ENCODE assay signal across 22 cellular contexts in genomic region chr9:98833090-98833956, GRCh38. TPM values are rescaled to one million over a fixed set of nuclear protein-coding genes. Genes with fewer than 3 reads are reported as not detected.
DNase-seq lines count a peak whose midpoint lies in the region; TF ChIP-seq lines count a peak whose summit lies in the region.
"Had no signal": no experiment of that assay in that cellular context is flagged by ENCODE, and none has a peak within 500 bp of the region (broad histone marks: within the 10 kb centered on the region; RNA-seq: fewer than 3 reads in every experiment).

No MANE protein-coding gene starts in this region.

- CTCF ChIA-PET in CD8-positive, alpha-beta memory T cell (lab: Charles Lee) = no interaction called here

- no peak overlapping the region for H3K9ac ChIP-seq in neuronal stem cell (ENCODE audit: low read depth, low read length, poor library complexity)

- no peak for TF ChIP-seq CTCF in fibroblast of villous mesenchyme (IDR thresholded peaks at IDR 0.05; ENCODE audit: insufficient read depth, low read depth, low read length)

- no peak overlapping the region for H2BK5ac ChIP-seq in neuronal stem cell (ENCODE audit: low read length)

- no peak overlapping the region for H3K14ac ChIP-seq in neuronal stem cell (ENCODE audit: low read length)

- H3K27me3 ChIP-seq in CD8-positive, alpha-beta memory T cell (ENCODE audit: insufficient read depth, low read length, poor library complexity, severe bottlenecking) = no peaks in the 10 kb centered on the region
- H3K27me3 ChIP-seq in neuronal stem cell (ENCODE audit: control insufficient read depth in 3 of 3, insufficient read depth in 3 of 3, low read depth in 1 of 3, low read length in 3 of 3) = no peaks in the 10 kb centered on the region
- H3K27me3 ChIP-seq: esophagus squamous epithelium, tibial artery had no signal

- no peak overlapping the region for H3K18ac ChIP-seq in neuronal stem cell (ENCODE audit: low read length)

- no CpG with 5 or more reads among the region's 9 CpGs for WGBS in neuronal stem cell (ENCODE audit: extremely low coverage in 2 of 2, insufficient read length in 2 of 2, insufficient replicate concordance in 1 of 2), 2 donors

- H3K4me1 ChIP-seq in CD8-positive, alpha-beta memory T cell (ENCODE audit: insufficient read depth, low read length) = no peaks in the 10 kb centered on the region
- H3K4me1 ChIP-seq in neuronal stem cell (ENCODE audit: control insufficient read depth in 2 of 2, insufficient read depth in 1 of 2, low read depth in 1 of 2, low read length in 2 of 2) = no peaks in the 10 kb centered on the region
- H3K4me1 ChIP-seq: A549, esophagus squamous epithelium, tibial artery had no signal

- H3K4me3 ChIP-seq in CD8-positive, alpha-beta memory T cell (ENCODE audit: low read length) = no peak overlapping the region
- H3K4me3 ChIP-seq in fibroblast of villous mesenchyme (ENCODE audit: low read depth, low read length) (no peak overlapping the region), neuronal stem cell (ENCODE audit: low read length in 2 of 2) (no peak overlapping the region)
- H3K4me3 ChIP-seq: A549, esophagus squamous epithelium, tibial artery had no signal

- H4K8ac ChIP-seq in neuronal stem cell (ENCODE audit: low read depth, low read length) = no peak overlapping the region

- H2BK12ac ChIP-seq in neuronal stem cell (ENCODE audit: low read length) = no peak overlapping the region

- peak overlapping the region; percentile 26 for H3K23ac ChIP-seq in neuronal stem cell (ENCODE audit: low read depth, low read length, poor library complexity)

- H3K4me3 Mint-ChIP-seq in CD8-positive, alpha-beta memory T cell = no peak overlapping the region
- H3K4me3 Mint-ChIP-seq: activated naive CD8-positive, alpha-beta T cell; activated T-helper 1 cell treated with anti-CD3 and anti-CD28 coated beads, Interleukin-12 subunit alpha, Interleukin-12 subunit beta, Interleukin-2, Interleukin-4 antibody, amounts not matched to agents 30 ng/mL and 10 ng/mL and 1 ng/mL, durations not matched to agents 14 hours and 24 hours and 36 hours; effector memory CD8-positive, alpha-beta T cell; stimulated activated naive CD8-positive, alpha-beta T cell treated with anti-CD3 and anti-CD28 coated beads, Interleukin-15, Interleukin-2, amounts not matched to agents 100 ng/mL and 50 ng/mL, for 24 hours; T-helper 1 cell treated with Interleukin-12 subunit alpha and Interleukin-12 subunit beta and Interleukin-4 antibody, amounts not matched to agents 30 μg/mL and 1 μg/mL, for 36 hours had no signal

- H3K4me2 ChIP-seq in neuronal stem cell (ENCODE audit: insufficient read depth, low read length, poor library complexity, severe bottlenecking) = no peak overlapping the region
- H3K4me2 ChIP-seq: A549 had no signal

- H3K27ac Mint-ChIP-seq in CD8-positive, alpha-beta memory T cell = no peak overlapping the region
- H3K27ac Mint-ChIP-seq: activated naive CD8-positive, alpha-beta T cell; activated T-helper 1 cell treated with anti-CD3 and anti-CD28 coated beads, Interleukin-12 subunit alpha, Interleukin-12 subunit beta, Interleukin-2, Interleukin-4 antibody, amounts not matched to agents 30 ng/mL and 10 ng/mL and 1 ng/mL, durations not matched to agents 14 hours and 24 hours and 36 hours; effector memory CD8-positive, alpha-beta T cell; stimulated activated naive CD8-positive, alpha-beta T cell treated with anti-CD3 and anti-CD28 coated beads, Interleukin-15, Interleukin-2, amounts not matched to agents 100 ng/mL and 50 ng/mL, for 24 hours; T-helper 1 cell treated with Interleukin-12 subunit alpha and Interleukin-12 subunit beta and Interleukin-4 antibody, amounts not matched to agents 30 μg/mL and 1 μg/mL, for 36 hours had no signal

- H3K27ac ChIP-seq in CD8-positive, alpha-beta memory T cell (ENCODE audit: low read depth, low read length) = peak overlapping the region; percentile 64
- H3K27ac ChIP-seq in neuronal stem cell (replicated peaks; ENCODE audit: low read length) = no peak overlapping the region
- H3K27ac ChIP-seq: A549, esophagus squamous epithelium, tibial artery had no signal

- H4K91ac ChIP-seq in neuronal stem cell (ENCODE audit: low read depth, low read length, poor library complexity) = no peak overlapping the region

- H2AFZ ChIP-seq in neuronal stem cell (ENCODE audit: low read length) = no peak overlapping the region

- no peak overlapping the region for H2AK5ac ChIP-seq in neuronal stem cell (ENCODE audit: low read depth, low read length)

- POLR2A ChIA-PET in CD8-positive, alpha-beta memory T cell (lab: Charles Lee) = no interaction called here

- no peaks in the 10 kb centered on the region for H3K9me3 Mint-ChIP-seq in CD8-positive, alpha-beta memory T cell
- H3K9me3 Mint-ChIP-seq: activated T-helper 1 cell treated with anti-CD3 and anti-CD28 coated beads, Interleukin-12 subunit alpha, Interleukin-12 subunit beta, Interleukin-2, Interleukin-4 antibody, amounts not matched to agents 30 ng/mL and 10 ng/mL and 1 ng/mL, durations not matched to agents 14 hours and 24 hours and 36 hours; effector memory CD8-positive, alpha-beta T cell; stimulated activated naive CD8-positive, alpha-beta T cell treated with anti-CD3 and anti-CD28 coated beads, Interleukin-15, Interleukin-2, amounts not matched to agents 100 ng/mL and 50 ng/mL, for 24 hours; T-helper 1 cell treated with Interleukin-12 subunit alpha and Interleukin-12 subunit beta and Interleukin-4 antibody, amounts not matched to agents 30 μg/mL and 1 μg/mL, for 36 hours had no signal

- peak overlapping the region; percentile 55 for H2BK15ac ChIP-seq in neuronal stem cell (ENCODE audit: low read length)

- peaks cover 3% of the 10 kb centered on the region for H3K36me3 ChIP-seq in CD8-positive, alpha-beta memory T cell (ENCODE audit: insufficient read depth, low read length)
- H3K36me3 ChIP-seq in neuronal stem cell (replicated peaks in 1 of 2; ENCODE audit: control insufficient read depth in 2 of 2, insufficient read depth in 2 of 2, low read length in 2 of 2) = peaks cover 0 to 3% of the 10 kb centered on the region in 2 donors
- H3K36me3 ChIP-seq: tibial artery had no signal

- H3K36me3 Mint-ChIP-seq in CD8-positive, alpha-beta memory T cell = peaks cover 4 to 52% (median 23%) of the 10 kb centered on the region in 3 donors

- H3K9me3 ChIP-seq in CD8-positive, alpha-beta memory T cell (ENCODE audit: low read length) = no peaks in the 10 kb centered on the region
- no peaks in the 10 kb centered on the region for H3K9me3 ChIP-seq in neuronal stem cell (replicated peaks in 1 of 2; ENCODE audit: control insufficient read depth in 2 of 2, insufficient read depth in 1 of 2, low read depth in 1 of 2, low read length in 2 of 2)
- H3K9me3 ChIP-seq: A549, esophagus squamous epithelium, tibial artery had no signal

- no peak overlapping the region for H3K4ac ChIP-seq in neuronal stem cell (ENCODE audit: low read length)

- H2BK120ac ChIP-seq in neuronal stem cell (ENCODE audit: low read depth, low read length) = no peak overlapping the region

- H3K79me1 ChIP-seq in neuronal stem cell (ENCODE audit: low read depth, low read length) = peaks cover 2% of the 10 kb centered on the region

- H3K27me3 Mint-ChIP-seq in CD8-positive, alpha-beta memory T cell = no peaks in the 10 kb centered on the region
- H3K27me3 Mint-ChIP-seq: activated naive CD8-positive, alpha-beta T cell; effector memory CD8-positive, alpha-beta T cell; stimulated activated naive CD8-positive, alpha-beta T cell treated with anti-CD3 and anti-CD28 coated beads, Interleukin-15, Interleukin-2, amounts not matched to agents 100 ng/mL and 50 ng/mL, for 24 hours had no signal

- no peak for DNase-seq in CD8-positive, alpha-beta memory T cell
- DNase-seq in RPMI7951 (ENCODE audit: low read depth) = peak; percentile 16
- peak; percentile 45 for DNase-seq in fibroblast of villous mesenchyme (ENCODE audit: low read depth)
- DNase-seq in neuronal stem cell (ENCODE audit: low spot score) = no peak
- DNase-seq in T-helper 9 cell = no peak
- DNase-seq in NOMO-1 (lab: John Stamatoyannopoulos, UW; ENCODE audit: unreplicated experiment in 2 of 2) = no peak
- no peak for DNase-seq in NCI-H187 treated with DMSO at 0.1 percent for 48 hours (lab: John Stamatoyannopoulos, UW)
- DNase-seq in iPS-NIHi11 (ENCODE audit: low spot score) = no peak
- DNase-seq: activated CD4-positive, alpha-beta T cell treated with anti-CD3 and anti-CD28 coated beads, Interleukin-2, amount 50 U/mL, for 1 hour; effector memory CD8-positive, alpha-beta T cell; esophagus squamous epithelium; head of caudate nucleus; NCI-H1092 treated with DMSO at 0.1 percent for 48 hours; NCI-H2029 treated with DMSO at 0.1 percent for 48 hours; NCI-H446 treated with DMSO at 0.1 percent for 48 hours; stimulated activated CD4-positive, alpha-beta T cell treated with anti-CD3 and anti-CD28 coated beads, Interleukin-12 subunit alpha, Interleukin-12 subunit beta, amount 100 ng/mL, for 4 hours; tibial artery had no signal

- H3K4me1 Mint-ChIP-seq in CD8-positive, alpha-beta memory T cell = no peaks in the 10 kb centered on the region

RNA-seq across cellular contexts. Expression of gene GALNT12, which starts 25.9 kb away (rescaled TPM):
- total RNA-seq in CD8-positive, alpha-beta memory T cell = 1 to 10 TPM; 4.7 to 4.9 TPM
- polyA plus RNA-seq in CD8-positive, alpha-beta memory T cell = 5.2 TPM
- 3.2 and 4.6 TPM in 2 replicates for total RNA-seq in RPMI7951 (2014; rRNA removed; shearing (Covaris generic))
- total RNA-seq in fibroblast of villous mesenchyme = 1.3 and 4.5 TPM in 2 replicates
- polyA plus RNA-seq in neuronal stem cell (2013, experiment 1 of 2) = 18.8 TPM
- polyA plus RNA-seq in neuronal stem cell (2013, experiment 2 of 2) = 18.5 TPM

RNA-seq across cellular contexts. Expression of gene ANKS6, which starts 37.0 kb away (rescaled TPM):
- total RNA-seq in CD8-positive, alpha-beta memory T cell = 10 to 100 TPM; 16.8 to 17.5 TPM
- 9.0 TPM for polyA plus RNA-seq in CD8-positive, alpha-beta memory T cell
- 8.1 and 8.9 TPM in 2 replicates for total RNA-seq in RPMI7951 (2014; rRNA removed; shearing (Covaris generic))
- total RNA-seq in fibroblast of villous mesenchyme = 6.9 and 16.4 TPM in 2 replicates
- polyA plus RNA-seq in neuronal stem cell (2013, experiment 1 of 2) = 31.8 TPM
- 30.2 TPM for polyA plus RNA-seq in neuronal stem cell (2013, experiment 2 of 2)

Comparison
In these comparisons a context has a peak if more than half of its experiments do, and no peak if none do; other contexts are left out.
1. DNase-seq: peak in RPMI7951 (single experiment) and fibroblast of villous mesenchyme (single experiment); none in CD8-positive, alpha-beta memory T cell (0 of 5), neuronal stem cell (single experiment), T-helper 9 cell (single experiment), NOMO-1 (0 of 2), NCI-H187 treated with DMSO at 0.1 percent for 48 hours (single experiment) and iPS-NIHi11 (single experiment).